8 cellular contexts compared by ENCODE assay signal in the genomic region with DNA sequence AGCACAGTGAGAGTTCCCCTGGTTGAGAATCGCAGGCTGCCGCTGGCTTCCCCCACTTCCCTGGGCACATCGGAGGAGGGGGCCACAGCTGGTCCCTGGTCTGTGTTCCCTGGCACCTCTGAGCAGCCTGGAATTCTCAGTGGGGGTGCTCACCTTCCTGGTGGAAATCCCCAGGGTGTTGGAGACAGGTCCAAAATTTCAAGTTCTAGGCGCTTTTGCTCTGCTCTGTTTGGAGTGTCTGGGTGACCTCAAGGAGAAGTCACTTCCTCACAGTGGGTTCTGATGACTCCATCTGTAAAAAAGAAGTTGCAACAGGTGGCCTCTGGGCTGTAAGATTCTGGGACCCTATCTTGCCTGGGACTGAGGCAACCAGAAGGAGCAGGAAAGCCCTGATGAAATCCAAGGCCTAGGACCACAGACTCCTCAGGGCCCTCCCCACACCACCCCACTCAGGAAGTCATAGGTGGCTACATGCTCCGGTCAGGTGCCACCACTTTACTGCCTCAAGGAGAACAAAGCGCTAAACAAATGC.
A peak's percentile ranks its signal among the peaks of the same experiment; 100 is the strongest.
DNase-seq lines count a peak whose midpoint lies in the region; ATAC-seq and TF ChIP-seq lines count a peak whose summit lies in the region.

A gene with protein sequence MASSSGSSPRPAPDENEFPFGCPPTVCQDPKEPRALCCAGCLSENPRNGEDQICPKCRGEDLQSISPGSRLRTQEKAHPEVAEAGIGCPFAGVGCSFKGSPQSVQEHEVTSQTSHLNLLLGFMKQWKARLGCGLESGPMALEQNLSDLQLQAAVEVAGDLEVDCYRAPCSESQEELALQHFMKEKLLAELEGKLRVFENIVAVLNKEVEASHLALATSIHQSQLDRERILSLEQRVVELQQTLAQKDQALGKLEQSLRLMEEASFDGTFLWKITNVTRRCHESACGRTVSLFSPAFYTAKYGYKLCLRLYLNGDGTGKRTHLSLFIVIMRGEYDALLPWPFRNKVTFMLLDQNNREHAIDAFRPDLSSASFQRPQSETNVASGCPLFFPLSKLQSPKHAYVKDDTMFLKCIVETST (minus strand): TSS at position 400 of the 532 bp plus-strand sequence. CDS start 721 bp downstream, outside the sequence.

- TF ChIP-seq CTCF in WI38 (IDR thresholded peaks at IDR 0.05; ENCODE audit: low read depth, low read length) (no peak), GM13977 (IDR thresholded peaks at IDR 0.05; ENCODE audit: extremely low read depth, insufficient read depth, missing control alignments) (no peak)

- peak; percentile 27 for ATAC-seq in HG03280 (IDR thresholded peaks at IDR 0.05; ENCODE audit: unreplicated experiment)
- peak; percentile 52 for ATAC-seq in memory B cell (ENCODE audit: low read depth)
- no peak for ATAC-seq in HG03039 (IDR thresholded peaks at IDR 0.05; ENCODE audit: unreplicated experiment)

- H3K27ac Mint-ChIP-seq in activated naive CD4-positive, alpha-beta T cell treated with anti-CD3 and anti-CD28 coated beads, Interleukin-2, amount 10 ng/mL, durations not matched to agents 7 days and 5 days, result peak within 1 kb of the TSS; percentile 94
- H3K27ac Mint-ChIP-seq in memory B cell, result peak within 1 kb of the TSS; percentile 96

- H3K27me3 Mint-ChIP-seq in activated naive CD4-positive, alpha-beta T cell treated with anti-CD3 and anti-CD28 coated beads, Interleukin-2, amount 10 ng/mL, durations not matched to agents 7 days and 5 days, result no peaks in the 10 kb centered on the region
- no peaks in the 10 kb centered on the region for H3K27me3 Mint-ChIP-seq in memory B cell

- CTCF ChIA-PET in activated naive CD4-positive, alpha-beta T cell treated with anti-CD3 and anti-CD28 coated beads, Interleukin-2, amount 10 ng/mL, durations not matched to agents 7 days and 5 days (lab: Charles Lee), result interaction anchor here (0.7 to 3.8 kb wide), 11 partner anchors 10 to 58 kb away, joined by 3 to 18 read pairs (median 6); no protein-coding TSS in a partner anchor

- peak within 1 kb of the TSS; percentile 84 for H3K4me3 Mint-ChIP-seq in activated naive CD4-positive, alpha-beta T cell treated with anti-CD3 and anti-CD28 coated beads, Interleukin-2, amount 10 ng/mL, durations not matched to agents 7 days and 5 days
- peak within 1 kb of the TSS; percentile 82 for H3K4me3 Mint-ChIP-seq in memory B cell

- DNase-seq in activated naive CD4-positive, alpha-beta T cell treated with anti-CD3 and anti-CD28 coated beads, Interleukin-2, amount 10 ng/mL, durations not matched to agents 7 days and 5 days, result peak; percentile 56
- DNase-seq in activated naive CD4-positive, alpha-beta T cell treated with anti-CD3 and anti-CD28 coated beads, Interleukin-2, amount 50 U/mL, for 16 hours, result no peak
- no peak for DNase-seq in memory B cell (ENCODE audit: low spot score in 2 of 2)
- no peak for DNase-seq in GM13977 (ENCODE audit: low spot score)
- DNase-seq in superior temporal gyrus (ENCODE audit: extremely low spot score), result no peak

- H3K4me3 ChIP-seq in WI38 (ENCODE audit: low read depth, low read length), result peak within 1 kb of the TSS; percentile 39

- H3K36me3 Mint-ChIP-seq in activated naive CD4-positive, alpha-beta T cell treated with anti-CD3 and anti-CD28 coated beads, Interleukin-2, amount 10 ng/mL, durations not matched to agents 7 days and 5 days, result peaks cover 54% of the 10 kb centered on the region
- peaks cover 2% of the 10 kb centered on the region for H3K36me3 Mint-ChIP-seq in memory B cell

- no peaks in the 10 kb centered on the region for H3K9me3 Mint-ChIP-seq in activated naive CD4-positive, alpha-beta T cell treated with anti-CD3 and anti-CD28 coated beads, Interleukin-2, amount 10 ng/mL, durations not matched to agents 7 days and 5 days
- H3K9me3 Mint-ChIP-seq in memory B cell, result no peaks in the 10 kb centered on the region

- peaks cover 86% of the 10 kb centered on the region for H3K4me1 Mint-ChIP-seq in activated naive CD4-positive, alpha-beta T cell treated with anti-CD3 and anti-CD28 coated beads, Interleukin-2, amount 10 ng/mL, durations not matched to agents 7 days and 5 days
- H3K4me1 Mint-ChIP-seq in memory B cell, result peaks cover 51% of the 10 kb centered on the region

- in situ Hi-C loops in GM13977 (cut with MboI; ENCODE audit: low pct_unique_long_range_greater_than_20kb, low sequenced_read_pairs, unreplicated experiment), result loop anchor here (25.0 kb wide), 1 partner anchor 164 kb away; no protein-coding TSS in a partner anchor
